In genomic region chr18:13889661-13890060, GRCh38 we compare ENCODE assay signal across 24 cellular contexts. TPM values are rescaled to one million over a fixed set of nuclear protein-coding genes. Genes with fewer than 3 reads are reported as not detected.
DNase-seq lines count a peak whose midpoint lies in the region; ATAC-seq and TF ChIP-seq lines count a peak whose summit lies in the region.
"Had no signal": no experiment of that assay in that cellular context is flagged by ENCODE, and none has a peak within 500 bp of the region (broad histone marks: within the 10 kb centered on the region; RNA-seq: fewer than 3 reads in every experiment).

No MANE protein-coding gene starts in this region.

- TF ChIP-seq CTCF in RWPE2 (IDR thresholded peaks at IDR 0.05; ENCODE audit: poor library complexity, severe bottlenecking) = no peak
- no peak for TF ChIP-seq CTCF in left lung (IDR thresholded peaks at IDR 0.05)
- no peak for TF ChIP-seq CTCF in nephron progenitor cell (IDR thresholded peaks at IDR 0.05)

- no peaks in the 10 kb centered on the region for H3K9me3 Mint-ChIP-seq in nephron progenitor cell
- H3K9me3 Mint-ChIP-seq: activated CD4-positive, alpha-beta T cell treated with anti-CD3 and anti-CD28 coated beads, Interleukin-2, amount 10 ng/mL, durations not matched to agents 24 days and 14 days; activated T-helper 2 cell treated with anti-CD3 and anti-CD28 coated beads, Interferon-gamma antibody, Interleukin-2, Interleukin-4, amounts not matched to agents 10 μg/mL and 5 μg/mL and 100 μg/mL, durations not matched to agents 14 hours and 24 hours and 36 hours; CD8-positive, alpha-beta T cell; dendritic cell treated with granulocyte-macrophage colony-stimulating factor and Interleukin-4, amounts not matched to agents 40 ng/mL and 50 ng/mL, for 4 days; stimulated activated memory B cell treated with anti-CD40 and anti-IgM and Interleukin-4, amounts not matched to agents 10 μg/mL and 1 μg/mL and 100 μg/mL, for 72 hours had no signal

- peak; percentile 76 for ATAC-seq in RWPE2 (ENCODE audit: low read depth)
- ATAC-seq in left lung = peak; percentile 18
- no peak for ATAC-seq in HG03108 (IDR thresholded peaks at IDR 0.05; ENCODE audit: unreplicated experiment)
- ATAC-seq: CD8-positive, alpha-beta T cell; left colon; stimulated activated memory B cell treated with anti-CD40 and anti-IgM and Interleukin-4, amounts not matched to agents 10 μg/mL and 1 μg/mL and 100 μg/mL, for 72 hours had no signal

- H3K27me3 ChIP-seq in RWPE2 (ENCODE audit: insufficient read depth, poor library complexity, severe bottlenecking) (no peaks in the 10 kb centered on the region), left lung (no peaks in the 10 kb centered on the region)
- H3K27me3 ChIP-seq: cardiac muscle cell, neutrophil, Peyer's patch had no signal

- H3K36me3 ChIP-seq in RWPE2 (ENCODE audit: low read depth) (no peaks in the 10 kb centered on the region), left lung (no peaks in the 10 kb centered on the region)
- H3K36me3 ChIP-seq: cardiac muscle cell, neutrophil, Peyer's patch had no signal

- H3K27me3 Mint-ChIP-seq in nephron progenitor cell (ENCODE audit: low read depth, poor library complexity) = peaks cover 12% of the 10 kb centered on the region

- intact Hi-C loops in left lung (cut with DNase I) = loop anchor here in 1 of 2 donors (10.0 kb wide), 1 partner anchor 55 kb away; no protein-coding TSS in a partner anchor

- no peak overlapping the region for H3K4me3 Mint-ChIP-seq in nephron progenitor cell
- H3K4me3 Mint-ChIP-seq: activated CD4-positive, alpha-beta T cell treated with anti-CD3 and anti-CD28 coated beads, Interleukin-2, amount 10 ng/mL, durations not matched to agents 24 days and 14 days; CD8-positive, alpha-beta T cell; dendritic cell treated with granulocyte-macrophage colony-stimulating factor and Interleukin-4, amounts not matched to agents 40 ng/mL and 50 ng/mL, for 4 days; stimulated activated memory B cell treated with anti-CD40 and anti-IgM and Interleukin-4, amounts not matched to agents 10 μg/mL and 1 μg/mL and 100 μg/mL, for 72 hours had no signal

- H3K9me3 ChIP-seq in RWPE2 (ENCODE audit: severe bottlenecking) = no peaks in the 10 kb centered on the region
- H3K9me3 ChIP-seq in left lung = no peaks in the 10 kb centered on the region
- H3K9me3 ChIP-seq: neutrophil, Peyer's patch had no signal

- H3K4me1 Mint-ChIP-seq in nephron progenitor cell = no peaks in the 10 kb centered on the region
- H3K4me1 Mint-ChIP-seq: activated CD4-positive, alpha-beta T cell treated with anti-CD3 and anti-CD28 coated beads, Interleukin-2, amount 10 ng/mL, durations not matched to agents 24 days and 14 days had no signal

- no peaks in the 10 kb centered on the region for H3K36me3 Mint-ChIP-seq in nephron progenitor cell (ENCODE audit: low read depth)
- H3K36me3 Mint-ChIP-seq: CD8-positive, alpha-beta T cell; stimulated activated memory B cell treated with anti-CD40 and anti-IgM and Interleukin-4, amounts not matched to agents 10 μg/mL and 1 μg/mL and 100 μg/mL, for 72 hours had no signal

- H3K4me3 ChIP-seq in RWPE2 (ENCODE audit: severe bottlenecking) (no peak overlapping the region), left lung (no peak overlapping the region)
- H3K4me3 ChIP-seq: cardiac muscle cell, Peyer's patch had no signal

- H3K4me1 ChIP-seq in RWPE2 (ENCODE audit: insufficient read depth, poor library complexity, severe bottlenecking) = no peaks in the 10 kb centered on the region
- H3K4me1 ChIP-seq in left lung = no peaks in the 10 kb centered on the region
- H3K4me1 ChIP-seq: Peyer's patch had no signal

- H3K27ac ChIP-seq in RWPE2 (ENCODE audit: poor library complexity, severe bottlenecking) = no peak overlapping the region
- no peak overlapping the region for H3K27ac ChIP-seq in left lung
- H3K27ac ChIP-seq: cardiac muscle cell, epithelial cell of prostate, neutrophil, Peyer's patch had no signal

- DNase-seq in COLO829 (ENCODE audit: low spot score) (peak; percentile 77), HT-29 (ENCODE audit: low spot score) (peak; percentile 23), RWPE2 (ENCODE audit: low spot score) (no peak), left lung (no peak), nephron progenitor cell (no peak), DMS53 (lab: John Stamatoyannopoulos, UW) (no peak)
- no peak for DNase-seq in stimulated activated CD4-positive, alpha-beta T cell treated with anti-CD3 and anti-CD28 coated beads, Interleukin-2, amount 100 ng/mL, for 24 hours
- DNase-seq: activated CD4-positive, alpha-beta T cell treated with anti-CD3 and anti-CD28 coated beads, Interleukin-2, amount 10 ng/mL, durations not matched to agents 24 days and 14 days; CD8-positive, alpha-beta T cell; Kasumi-1; left colon; midbrain; NCI-H1436 treated with DMSO at 0.1 percent for 48 hours; Peyer's patch; stimulated activated CD4-positive, alpha-beta T cell treated with anti-CD3 and anti-CD28 coated beads, Interleukin-15, amount 100 ng/mL, for 24 hours; SW 1271 had no signal

- H3K27ac Mint-ChIP-seq in nephron progenitor cell = no peak overlapping the region
- H3K27ac Mint-ChIP-seq: activated CD4-positive, alpha-beta T cell treated with anti-CD3 and anti-CD28 coated beads, Interleukin-2, amount 10 ng/mL, durations not matched to agents 24 days and 14 days; activated T-helper 2 cell treated with anti-CD3 and anti-CD28 coated beads, Interferon-gamma antibody, Interleukin-2, Interleukin-4, amounts not matched to agents 10 μg/mL and 5 μg/mL and 100 μg/mL, durations not matched to agents 14 hours and 24 hours and 36 hours; CD8-positive, alpha-beta T cell; dendritic cell treated with granulocyte-macrophage colony-stimulating factor and Interleukin-4, amounts not matched to agents 40 ng/mL and 50 ng/mL, for 4 days; stimulated activated memory B cell treated with anti-CD40 and anti-IgM and Interleukin-4, amounts not matched to agents 10 μg/mL and 1 μg/mL and 100 μg/mL, for 72 hours had no signal

RNA-seq across cellular contexts. Expression of gene MC2R, which starts 25.7 kb away (rescaled TPM):
- not detected in 2 replicates for total RNA-seq in HT-29 (2014; rRNA removed; shearing (Covaris generic))
- total RNA-seq in left lung = not detected
- total RNA-seq: activated CD4-positive, alpha-beta T cell treated with anti-CD3 and anti-CD28 coated beads, Interleukin-2, amount 10 ng/mL, durations not matched to agents 24 days and 14 days; activated T-helper 2 cell treated with anti-CD3 and anti-CD28 coated beads, Interferon-gamma antibody, Interleukin-2, Interleukin-4, amounts not matched to agents 10 μg/mL and 5 μg/mL and 100 μg/mL, durations not matched to agents 14 hours and 24 hours and 36 hours; cardiac muscle cell; CD8-positive, alpha-beta T cell; left colon; Peyer's patch; renal cortical epithelial cell had no signal

Comparison
In these comparisons a context has a peak if more than half of its experiments do, and no peak if none do; other contexts are left out.
1. DNase-seq: peak in COLO829 (single experiment) and HT-29 (single experiment); none in RWPE2 (single experiment), left lung (0 of 2), stimulated activated CD4-positive, alpha-beta T cell treated with anti-CD3 and anti-CD28 coated beads, Interleukin-2, amount 100 ng/mL, for 24 hours (0 of 2), nephron progenitor cell (single experiment) and DMS53 (single experiment).